1 cellular context compared by ENCODE assay signal in the genomic region with DNA sequence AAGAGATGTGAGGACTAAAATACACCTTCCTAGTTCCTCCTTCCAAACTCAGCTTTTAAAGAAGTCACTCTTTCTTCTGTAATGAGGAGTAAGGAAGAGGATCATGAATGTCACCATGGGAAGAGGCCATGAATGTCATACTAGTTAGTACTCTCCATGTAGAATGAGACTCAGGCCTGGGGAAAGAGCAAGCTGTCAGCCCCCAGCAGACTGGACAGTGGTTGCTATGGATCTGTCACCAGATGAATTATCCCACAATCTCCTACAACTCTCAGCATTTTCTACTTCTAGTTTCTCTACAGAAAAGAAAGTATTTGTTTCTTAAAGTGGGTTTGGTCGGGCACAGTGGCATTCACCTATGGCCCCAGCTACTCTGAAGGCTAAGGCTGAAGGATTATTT.
TF ChIP-seq lines count a peak whose summit lies in the region.

No MANE protein-coding gene starts in this region.

TF ChIP-seq in GM12878, 131 proteins besides CTCF, POLR2A, EP300 and RAD21:
- TF ChIP-seq BMI1 (IDR thresholded peaks at IDR 0.05; ENCODE audit: borderline replicate concordance): no peak
- no peak for TF ChIP-seq ZZZ3 (IDR thresholded peaks at IDR 0.05; ENCODE audit: control insufficient read depth, insufficient read length, low read depth)
- TF ChIP-seq TCF3 (IDR thresholded peaks at IDR 0.05; ENCODE audit: borderline replicate concordance, insufficient read depth, low read depth, low read length): no peak
